Comparison of ENCODE assay signal across 8 cellular contexts in the genomic region with DNA sequence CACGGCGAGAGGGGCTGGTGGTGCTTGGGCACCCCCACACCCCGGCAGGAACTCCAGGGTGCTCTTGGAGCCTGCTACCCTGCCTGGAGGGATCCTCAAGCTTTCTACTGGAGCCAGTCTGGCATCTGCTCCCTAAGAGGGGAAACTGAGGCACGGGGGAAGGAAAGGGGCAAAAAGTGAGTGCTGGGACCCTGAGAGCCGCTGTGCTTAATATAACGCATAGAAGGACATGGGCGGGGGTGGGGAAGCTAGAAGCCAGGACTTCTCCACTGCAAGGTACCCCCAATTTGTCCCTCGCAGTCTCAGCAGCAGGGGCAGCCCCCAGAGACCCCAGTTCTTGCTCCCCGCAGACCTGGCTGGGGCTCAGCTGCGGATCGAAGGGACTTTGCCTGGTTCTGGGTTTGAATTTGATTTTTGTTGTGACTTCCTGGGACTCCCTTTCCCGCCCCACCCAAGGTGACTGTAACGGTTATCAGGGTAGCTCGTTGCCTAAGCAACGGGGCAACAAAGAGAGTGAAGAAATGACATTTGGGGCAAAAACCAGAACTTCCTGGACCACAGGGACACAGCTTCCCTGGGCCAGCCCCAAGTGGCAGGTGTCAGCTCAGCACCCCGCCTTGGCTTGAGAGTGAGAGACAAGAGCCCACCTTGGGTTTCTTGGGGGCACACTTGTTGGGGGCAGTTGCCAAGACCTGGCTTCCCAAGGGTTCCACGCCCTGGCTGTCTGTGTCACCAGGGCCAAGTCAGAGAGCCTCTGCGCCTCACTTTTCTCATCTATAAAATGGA. TPM values are rescaled to one million over a fixed set of nuclear protein-coding genes. Genes with fewer than 3 reads are reported as not detected.
DNase-seq lines count a peak whose midpoint lies in the region; ATAC-seq and TF ChIP-seq lines count a peak whose summit lies in the region.

No MANE protein-coding gene starts in this region.

- H3K4me1 ChIP-seq in HUES64 (ENCODE audit: insufficient read depth, low read length) (peaks cover 16% of the 10 kb centered on the region; the same call in 1 of the 2 replicates), upper lobe of right lung (peaks cover 57% of the 10 kb centered on the region)

- H3K27ac ChIP-seq in AG04450 (ENCODE audit: low read depth, low read length) (peak overlapping the region; percentile 47), HUES64 (ENCODE audit: low read depth, low read length) (no peak overlapping the region), upper lobe of right lung (peak overlapping the region; percentile 91)

- no peak for TF ChIP-seq CTCF in AG04450 (IDR thresholded peaks at IDR 0.05; ENCODE audit: low read depth, low read length)
- no peak for TF ChIP-seq CTCF in upper lobe of right lung (IDR thresholded peaks at IDR 0.05)

- no peaks in the 10 kb centered on the region for H3K27me3 ChIP-seq in AG04450 (ENCODE audit: control insufficient read depth, insufficient read depth, low read length)
- H3K27me3 ChIP-seq in HUES64 (ENCODE audit: insufficient read depth, low read length) = no peaks in the 10 kb centered on the region
- no peaks in the 10 kb centered on the region for H3K27me3 ChIP-seq in upper lobe of right lung

- DNase-seq in AG04450 (ENCODE audit: low read depth, low spot score) (no peak), myocyte (ENCODE audit: low read depth) (peak; percentile 36), upper lobe of right lung (no peak)
- peak; percentile 59 for DNase-seq in activated CD4-positive, CD25-positive, alpha-beta regulatory T cell treated with anti-CD3 and anti-CD28 coated beads, Interleukin-2, amount 50 U/mL, for 72 hours
- DNase-seq in effector CD4-positive, alpha-beta T cell = peak; percentile 79

- no peak overlapping the region for H3K9ac ChIP-seq in HUES64 (ENCODE audit: low read depth, low read length)

- CTCF ChIA-PET in AG04450 (lab: Charles Lee) = interaction anchor here (0.6 to 2.5 kb wide), 5 partner anchors 18 to 245 kb away, joined by 3 to 13 read pairs (median 7); a partner anchor contains a TSS

- no peaks in the 10 kb centered on the region for H3K9me3 ChIP-seq in AG04450 (ENCODE audit: control insufficient read depth, insufficient read depth, low read length)
- no peaks in the 10 kb centered on the region for H3K9me3 ChIP-seq in HUES64 (ENCODE audit: insufficient read depth, low read depth, low read length)
- H3K9me3 ChIP-seq in upper lobe of right lung = no peaks in the 10 kb centered on the region

- intact Hi-C loops in upper lobe of right lung (cut with DNase I) = no loop called here

- H3K36me3 ChIP-seq in HUES64 (ENCODE audit: insufficient read depth, low read length) (no peaks in the 10 kb centered on the region), upper lobe of right lung (peaks cover 2% of the 10 kb centered on the region)

- ATAC-seq in upper lobe of right lung = peak; percentile 64
- no peak for ATAC-seq in GM21717 (IDR thresholded peaks at IDR 0.05; ENCODE audit: unreplicated experiment)
- ATAC-seq in HG02981 (IDR thresholded peaks at IDR 0.05; ENCODE audit: unreplicated experiment) = no peak

- H3K4me3 ChIP-seq in AG04450 (ENCODE audit: low read depth, low read length) = peak overlapping the region; percentile 72
- H3K4me3 ChIP-seq in HUES64 (ENCODE audit: low read length) = peak overlapping the region; percentile 39
- H3K4me3 ChIP-seq in upper lobe of right lung = peak overlapping the region; percentile 68

- 69% methylated on average over 18 of the region's 18 CpGs for WGBS in HUES64

- POLR2A ChIA-PET in AG04450 (lab: Yijun Ruan, JAX) = interaction anchor here (0.5 to 0.8 kb wide), 4 partner anchors 18 to 245 kb away, joined by 3 to 5 read pairs (median 4); a partner anchor contains a TSS

RNA-seq across cellular contexts. Expression of a gene that starts 0.6 kb away (rescaled TPM):
- polyA plus RNA-seq in AG04450 (2011; rRNA removed) = 19.5 and 21.9 TPM in 2 replicates
- polyA minus RNA-seq in AG04450 (2011; rRNA and poly(A)+ RNA removed) = 20.8 and 25.7 TPM in 2 replicates
- 1.7 TPM for polyA plus RNA-seq in HUES64 (2013, experiment 1 of 2)
- 2.9 TPM for polyA plus RNA-seq in HUES64 (2013, experiment 2 of 2)
- 32.5 and 85.6 TPM in 2 replicates for total RNA-seq in myocyte
- polyA plus RNA-seq in myocyte (2012) = 73.3 TPM
- 165 TPM for total RNA-seq in upper lobe of right lung

RNA-seq across cellular contexts. Expression of a gene that starts 37.3 kb away (rescaled TPM):
- 25.7 and 33.7 TPM in 2 replicates for polyA plus RNA-seq in AG04450 (2011; rRNA removed)
- polyA minus RNA-seq in AG04450 (2011; rRNA and poly(A)+ RNA removed) = 28.9 and 33.8 TPM in 2 replicates
- polyA plus RNA-seq in HUES64 (2013, experiment 1 of 2) = 114 TPM
- polyA plus RNA-seq in HUES64 (2013, experiment 2 of 2) = 96.7 TPM
- total RNA-seq in myocyte (63.4 and 73.0 TPM in 2 replicates), upper lobe of right lung (63.0 TPM)
- polyA plus RNA-seq in myocyte (2012) = 56.0 TPM

RNA-seq across cellular contexts. Expression of a gene that starts 51.2 kb away (rescaled TPM):
- polyA plus RNA-seq in AG04450 (2011; rRNA removed) = 37.5 and 43.4 TPM in 2 replicates
- polyA minus RNA-seq in AG04450 (2011; rRNA and poly(A)+ RNA removed) = 78.2 and 99.3 TPM in 2 replicates
- 59.9 TPM for polyA plus RNA-seq in HUES64 (2013, experiment 1 of 2)
- 64.1 TPM for polyA plus RNA-seq in HUES64 (2013, experiment 2 of 2)
- total RNA-seq in myocyte (91.8 and 94.9 TPM in 2 replicates), upper lobe of right lung (159 TPM)
- polyA plus RNA-seq in myocyte (2012) = 124 TPM

Comparison
In these comparisons a context has a peak if more than half of its experiments do, and no peak if none do; other contexts are left out.
1. DNase-seq: peak in activated CD4-positive, CD25-positive, alpha-beta regulatory T cell treated with anti-CD3 and anti-CD28 coated beads, Interleukin-2, amount 50 U/mL, for 72 hours (single experiment), effector CD4-positive, alpha-beta T cell (single experiment) and myocyte (single experiment); none in AG04450 (single experiment) and upper lobe of right lung (single experiment).
2. Peak in every context shown above with its lines, with median percentiles within 50 percentile points of each other: H3K4me3 ChIP-seq.